Comparison of ENCODE assay signal across 11 cellular contexts in genomic region chr11:128473631-128474030, GRCh38.
DNase-seq lines count a peak whose midpoint lies in the region; ATAC-seq lines count a peak whose summit lies in the region.
"Had no signal": no experiment of that assay in that cellular context is flagged by ENCODE, and none has a peak within 500 bp of the region (broad histone marks: within the 10 kb centered on the region; RNA-seq: fewer than 3 reads in every experiment).

No MANE protein-coding gene starts in this region.

- H3K27ac ChIP-seq in skeletal muscle tissue (ENCODE audit: low read depth, low read length) = peak overlapping the region; percentile 34
- H3K27ac ChIP-seq: 22Rv1 had no signal

- H3K4me3 Mint-ChIP-seq in activated naive CD8-positive, alpha-beta T cell treated with anti-CD3 and anti-CD28 coated beads, Interleukin-2, amount 10 ng/mL, durations not matched to agents 7 days and 5 days = peak overlapping the region; percentile 74

- H3K4me1 Mint-ChIP-seq in activated naive CD8-positive, alpha-beta T cell treated with anti-CD3 and anti-CD28 coated beads, Interleukin-2, amount 10 ng/mL, durations not matched to agents 7 days and 5 days = peaks cover 90% of the 10 kb centered on the region

- peaks cover 36 to 51% (median 39%) of the 10 kb centered on the region in 3 donors for H3K4me1 ChIP-seq in skeletal muscle tissue (ENCODE audit: control insufficient read depth in 3 of 3, insufficient read depth in 3 of 3, low read length in 3 of 3)

- DNase-seq in DMS53 (lab: John Stamatoyannopoulos, UW) (peak; percentile 31), DMS53 treated with DMSO at 0.1 percent for 48 hours (lab: John Stamatoyannopoulos, UW; ENCODE audit: unreplicated experiment) (no peak), NCI-H146 treated with DMSO at 0.1 percent for 48 hours (lab: John Stamatoyannopoulos, UW; ENCODE audit: unreplicated experiment) (peak; percentile 33), amniotic stem cell (lab: John Stamatoyannopoulos, UW) (no peak), NCI-H2107 treated with DMSO at 0.1 percent for 48 hours (lab: John Stamatoyannopoulos, UW; ENCODE audit: unreplicated experiment) (no peak)
- no peak for DNase-seq in activated naive CD8-positive, alpha-beta T cell treated with anti-CD3 and anti-CD28 coated beads, Interleukin-2, amount 10 ng/mL, durations not matched to agents 7 days and 5 days
- DNase-seq: effector CD8-positive, alpha-beta T cell had no signal

- H3K9me3 ChIP-seq in skeletal muscle tissue (ENCODE audit: control insufficient read depth in 3 of 3, low read length in 3 of 3) = no peaks in the 10 kb centered on the region

- H3K9ac ChIP-seq in skeletal muscle tissue (ENCODE audit: low read depth in 1 of 3, low read length in 3 of 3) = no peak overlapping the region

- H3K27me3 ChIP-seq in skeletal muscle tissue (ENCODE audit: control insufficient read depth in 3 of 3, insufficient read depth in 3 of 3, low read length in 3 of 3) = no peaks in the 10 kb centered on the region

- peaks cover 5 to 17% (median 11%) of the 10 kb centered on the region in 3 donors for H3K36me3 ChIP-seq in skeletal muscle tissue (ENCODE audit: control insufficient read depth in 3 of 3, insufficient read depth in 3 of 3, low read length in 3 of 3)

- peaks cover 81% of the 10 kb centered on the region for H3K36me3 Mint-ChIP-seq in activated naive CD8-positive, alpha-beta T cell treated with anti-CD3 and anti-CD28 coated beads, Interleukin-2, amount 10 ng/mL, durations not matched to agents 7 days and 5 days

- no peaks in the 10 kb centered on the region for H3K27me3 Mint-ChIP-seq in activated naive CD8-positive, alpha-beta T cell treated with anti-CD3 and anti-CD28 coated beads, Interleukin-2, amount 10 ng/mL, durations not matched to agents 7 days and 5 days

- H3K9me3 Mint-ChIP-seq in activated naive CD8-positive, alpha-beta T cell treated with anti-CD3 and anti-CD28 coated beads, Interleukin-2, amount 10 ng/mL, durations not matched to agents 7 days and 5 days = no peaks in the 10 kb centered on the region

- H3K4me3 ChIP-seq in skeletal muscle tissue (ENCODE audit: low read length in 3 of 3) = no peak overlapping the region
- H3K4me3 ChIP-seq: K562 had no signal

- no peak for ATAC-seq in activated naive CD8-positive, alpha-beta T cell treated with anti-CD3 and anti-CD28 coated beads, Interleukin-2, amount 10 ng/mL, durations not matched to agents 7 days and 5 days (ENCODE audit: low read depth)
- ATAC-seq in HG02610 (IDR thresholded peaks at IDR 0.05; ENCODE audit: unreplicated experiment) = no peak
- ATAC-seq: K562 had no signal

- peak overlapping the region; percentile 97 for H3K27ac Mint-ChIP-seq in activated naive CD8-positive, alpha-beta T cell treated with anti-CD3 and anti-CD28 coated beads, Interleukin-2, amount 10 ng/mL, durations not matched to agents 7 days and 5 days

- POLR2A ChIA-PET in activated naive CD8-positive, alpha-beta T cell treated with anti-CD3 and anti-CD28 coated beads, Interleukin-2, amount 10 ng/mL, durations not matched to agents 7 days and 5 days (lab: Charles Lee) = interaction anchor here (1.0 to 13.6 kb wide), 10 partner anchors 10 to 222 kb away, joined by 3 to 612 read pairs (median 14); no protein-coding TSS in a partner anchor

Comparison
In these comparisons a context has a peak if more than half of its experiments do, and no peak if none do; other contexts are left out.
1. DNase-seq: peak in DMS53 (single experiment) and NCI-H146 treated with DMSO at 0.1 percent for 48 hours (single experiment); none in DMS53 treated with DMSO at 0.1 percent for 48 hours (single experiment), activated naive CD8-positive, alpha-beta T cell treated with anti-CD3 and anti-CD28 coated beads, Interleukin-2, amount 10 ng/mL, durations not matched to agents 7 days and 5 days (single experiment), amniotic stem cell (single experiment) and NCI-H2107 treated with DMSO at 0.1 percent for 48 hours (single experiment).